Comparison of ENCODE assay signal across 25 cellular contexts in the genomic region with DNA sequence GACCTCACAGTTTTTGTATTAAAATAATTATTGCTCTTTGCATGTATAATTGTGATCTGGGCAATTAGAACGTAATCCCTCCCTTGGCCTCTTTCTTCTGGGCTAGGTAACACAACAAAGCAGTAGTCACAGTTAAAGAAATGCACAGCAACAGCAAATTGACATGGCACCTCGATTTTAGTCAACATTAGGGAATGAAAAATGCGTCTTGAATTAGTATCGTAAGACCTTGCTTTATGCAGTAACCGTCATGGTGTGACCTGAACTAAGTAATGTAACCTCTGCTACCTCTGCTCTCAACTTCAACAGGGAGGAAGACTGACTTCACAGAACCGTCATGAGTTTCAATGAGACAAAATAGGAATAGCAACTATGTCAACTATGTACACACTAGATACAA.
"Had no signal": no experiment of that assay in that cellular context is flagged by ENCODE, and none has a peak within 500 bp of the region (broad histone marks: within the 10 kb centered on the region; RNA-seq: fewer than 3 reads in every experiment).

No MANE protein-coding gene starts in this region.

- H3K36me3 Mint-ChIP-seq: mesothelial cell of epicardium, naive B cell had no signal

- H3K36me3 ChIP-seq: esophagus squamous epithelium, gastrocnemius medialis, heart right ventricle, left lung, lower lobe of right lung had no signal

- H3K9me3 Mint-ChIP-seq: mesothelial cell of epicardium, naive B cell had no signal

- DNase-seq: dermis blood vessel endothelial cell; dorsolateral prefrontal cortex; effector CD4-positive, alpha-beta T cell; effector memory CD4-positive, alpha-beta T cell; esophagus squamous epithelium; foreskin fibroblast; foreskin melanocyte; gastrocnemius medialis; glutamatergic neuron; head of caudate nucleus; heart right ventricle; hippocampal formation; left cardiac atrium; left lung; left ventricle myocardium superior; lower lobe of right lung; mesenchymal stem cell; mucosa of descending colon; naive B cell had no signal

- ATAC-seq: gastrocnemius medialis, heart right ventricle, left cardiac atrium, left lung, left ventricle myocardium superior, lower lobe of right lung, mucosa of descending colon had no signal

- H3K4me1 ChIP-seq: esophagus squamous epithelium, gastrocnemius medialis, heart right ventricle, left lung, lower lobe of right lung had no signal

- H3K4me1 Mint-ChIP-seq: mesothelial cell of epicardium, naive B cell had no signal

- FAIRE-seq: colon, endothelial cell of umbilical vein, islet of Langerhans, keratinocyte had no signal

- H3K27ac Mint-ChIP-seq: mesothelial cell of epicardium, naive B cell had no signal

- H3K4me3 Mint-ChIP-seq: mesothelial cell of epicardium, naive B cell had no signal

- H3K27me3 ChIP-seq: esophagus squamous epithelium, gastrocnemius medialis, left lung had no signal

- H3K4me3 ChIP-seq: coronary artery, dorsolateral prefrontal cortex, esophagus squamous epithelium, gastrocnemius medialis, heart right ventricle, left lung, lower lobe of right lung, mucosa of descending colon had no signal

- H3K9me3 ChIP-seq: esophagus squamous epithelium, gastrocnemius medialis, heart right ventricle, left lung, lower lobe of right lung, mucosa of descending colon had no signal

- H3K27ac ChIP-seq: coronary artery, dorsolateral prefrontal cortex, esophagus squamous epithelium, gastrocnemius medialis, heart right ventricle, left lung, lower lobe of right lung had no signal
